ENCODE assay signal across 8 cellular contexts in the genomic region with DNA sequence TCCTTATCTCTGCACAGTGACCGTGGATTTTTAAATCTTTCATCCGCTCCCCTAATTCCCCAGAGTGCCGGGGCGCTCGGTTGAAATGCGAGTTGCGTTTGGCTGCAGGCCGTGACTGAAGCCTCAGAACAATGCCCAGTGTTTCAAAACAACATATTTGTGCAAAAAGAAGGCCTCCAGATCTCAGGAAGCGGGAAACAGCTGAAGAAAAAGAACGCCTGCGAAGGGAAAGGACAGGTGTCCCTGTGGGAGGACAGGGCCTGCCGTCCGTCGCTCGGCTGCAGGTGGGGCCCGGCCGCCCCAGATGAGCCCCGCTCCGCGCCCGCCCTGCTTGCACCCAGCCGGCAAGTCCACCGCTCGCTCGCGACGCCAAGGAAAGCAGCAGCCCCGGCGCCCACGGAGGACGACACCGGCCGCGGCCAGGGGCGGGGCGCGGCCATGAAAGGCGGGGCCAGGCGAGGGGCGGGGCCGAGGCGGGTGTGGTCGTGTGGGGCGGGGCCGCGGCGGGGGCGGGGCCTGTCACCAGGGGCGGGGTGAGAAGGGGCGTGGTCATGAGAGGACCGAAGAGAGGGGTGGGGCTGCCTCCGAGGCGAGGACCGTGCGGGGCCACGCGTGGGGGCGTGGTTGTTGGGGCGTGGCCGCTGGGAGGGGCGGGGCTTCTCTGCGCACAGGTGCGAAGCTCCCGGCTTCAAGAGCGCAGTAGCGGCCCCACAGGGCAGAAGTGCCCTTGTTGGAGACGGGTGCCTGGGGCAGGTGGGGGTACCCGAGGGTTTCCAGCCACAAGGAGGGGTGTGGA. TPM values are rescaled to one million over a fixed set of nuclear protein-coding genes. Genes with fewer than 3 reads are reported as not detected.
A peak's percentile ranks its signal among the peaks of the same experiment; 100 is the strongest.
DNase-seq lines count a peak whose midpoint lies in the region; ATAC-seq and TF ChIP-seq lines count a peak whose summit lies in the region.

No MANE protein-coding gene starts in this region.

- intact Hi-C loops in CD14-positive monocyte (cut with micrococcal nuclease), result no loop called here

- H3K4me2 ChIP-seq in Karpas-422 (ENCODE audit: low read depth, low read length, poor library complexity, severe bottlenecking), result no peak overlapping the region

- H3K36me3 Mint-ChIP-seq in CD14-positive monocyte, result peaks cover 2% of the 10 kb centered on the region in 2 donors
- no peaks in the 10 kb centered on the region for H3K36me3 Mint-ChIP-seq in activated CD4-positive, alpha-beta memory T cell treated with anti-CD3 and anti-CD28 coated beads, Interleukin-2, amount 10 ng/mL, durations not matched to agents 7 days and 5 days (ENCODE audit: low read depth)

- H3K27me3 Mint-ChIP-seq in CD14-positive monocyte (ENCODE audit: low read depth in 3 of 3), result peaks cover 40 to 56% (median 42%) of the 10 kb centered on the region in 3 donors
- peaks cover 17% of the 10 kb centered on the region for H3K27me3 Mint-ChIP-seq in activated CD4-positive, alpha-beta memory T cell treated with anti-CD3 and anti-CD28 coated beads, Interleukin-2, amount 10 ng/mL, durations not matched to agents 7 days and 5 days

- H3K4me3 ChIP-seq in Karpas-422 (ENCODE audit: low read length), result no peak overlapping the region
- peak overlapping the region; percentile 13 to 65 for H3K4me3 ChIP-seq in duodenal mucosa (ENCODE audit: low read depth in 1 of 2, low read length in 2 of 2)

- TF ChIP-seq CTCF in CD14-positive monocyte (IDR thresholded peaks at IDR 0.05), result no peak

- H3K27me3 ChIP-seq in Karpas-422 (ENCODE audit: low read length) (no peaks in the 10 kb centered on the region), duodenal mucosa (ENCODE audit: control insufficient read depth in 1 of 2, insufficient read depth in 2 of 2, low read length in 2 of 2) (peaks cover 6 to 17% of the 10 kb centered on the region in 2 donors)

- no peak overlapping the region for H2AFZ ChIP-seq in Karpas-422 (ENCODE audit: low read length)

- H3K27ac ChIP-seq in Karpas-422 (ENCODE audit: low read length) (no peak overlapping the region), duodenal mucosa (ENCODE audit: low read depth, low read length) (no peak overlapping the region)

- peaks cover 0 to 11% (median 5%) of the 10 kb centered on the region in 7 donors for H3K9me3 Mint-ChIP-seq in CD14-positive monocyte
- no peaks in the 10 kb centered on the region for H3K9me3 Mint-ChIP-seq in activated CD4-positive, alpha-beta memory T cell treated with anti-CD3 and anti-CD28 coated beads, Interleukin-2, amount 10 ng/mL, durations not matched to agents 7 days and 5 days

- POLR2A ChIA-PET in activated CD4-positive, alpha-beta memory T cell treated with anti-CD3 and anti-CD28 coated beads, Interleukin-2, amount 10 ng/mL, durations not matched to agents 7 days and 5 days (lab: Charles Lee), result no interaction called here

- H3K4me1 ChIP-seq in Karpas-422 (ENCODE audit: low read length), result no peaks in the 10 kb centered on the region
- H3K4me1 ChIP-seq in duodenal mucosa (ENCODE audit: control insufficient read depth in 1 of 2, insufficient read depth in 2 of 2, low read length in 2 of 2), result peaks cover 0 to 5% of the 10 kb centered on the region in 2 donors

- DNase-seq in CD14-positive monocyte (ENCODE audit: low spot score) (no peak), Karpas-422 (peak; percentile 44), lung microvascular endothelial cell (ENCODE audit: low read depth in 2 of 2) (peak; percentile 50 to 77)
- DNase-seq in activated CD4-positive, alpha-beta memory T cell treated with anti-CD3 and anti-CD28 coated beads, Interleukin-2, amount 10 ng/mL, durations not matched to agents 7 days and 5 days, result peak; percentile 65
- peak; percentile 31 for DNase-seq in stimulated activated CD8-positive, alpha-beta memory T cell treated with anti-CD3 and anti-CD28 coated beads, Interleukin-12 subunit alpha, Interleukin-12 subunit beta, amount 100 ng/mL, for 4 hours (ENCODE audit: low read depth)

- no peaks in the 10 kb centered on the region for H3K79me2 ChIP-seq in Karpas-422 (ENCODE audit: low read length)

- peaks cover 5% of the 10 kb centered on the region for H3K4me1 Mint-ChIP-seq in CD14-positive monocyte
- peaks cover 3% of the 10 kb centered on the region for H3K4me1 Mint-ChIP-seq in activated CD4-positive, alpha-beta memory T cell treated with anti-CD3 and anti-CD28 coated beads, Interleukin-2, amount 10 ng/mL, durations not matched to agents 7 days and 5 days

- no peaks in the 10 kb centered on the region for H3K9me3 ChIP-seq in Karpas-422 (ENCODE audit: low read length)
- H3K9me3 ChIP-seq in duodenal mucosa (ENCODE audit: control insufficient read depth in 1 of 2, low read length in 2 of 2), result no peaks in the 10 kb centered on the region

- H3K27ac Mint-ChIP-seq in CD14-positive monocyte, result no peak overlapping the region
- no peak overlapping the region for H3K27ac Mint-ChIP-seq in activated CD4-positive, alpha-beta memory T cell treated with anti-CD3 and anti-CD28 coated beads, Interleukin-2, amount 10 ng/mL, durations not matched to agents 7 days and 5 days

- peak overlapping the region; percentile 73 to 95 for H3K4me3 Mint-ChIP-seq in CD14-positive monocyte
- H3K4me3 Mint-ChIP-seq in activated CD4-positive, alpha-beta memory T cell treated with anti-CD3 and anti-CD28 coated beads, Interleukin-2, amount 10 ng/mL, durations not matched to agents 7 days and 5 days, result no peak overlapping the region

- H4K20me1 ChIP-seq in Karpas-422 (ENCODE audit: insufficient read depth, low read depth, low read length), result no peaks in the 10 kb centered on the region

- H3K9ac ChIP-seq in Karpas-422 (ENCODE audit: low read length), result no peak overlapping the region
- H3K9ac ChIP-seq in duodenal mucosa (ENCODE audit: low read depth in 1 of 2, low read length in 2 of 2), result peak overlapping the region in 1 of 2 donors; percentile 33

- CTCF ChIA-PET in activated CD4-positive, alpha-beta memory T cell treated with anti-CD3 and anti-CD28 coated beads, Interleukin-2, amount 10 ng/mL, durations not matched to agents 7 days and 5 days (lab: Charles Lee), result no interaction called here

- H3K36me3 ChIP-seq in Karpas-422 (ENCODE audit: insufficient read depth, low read length), result no peaks in the 10 kb centered on the region
- H3K36me3 ChIP-seq in duodenal mucosa (ENCODE audit: control insufficient read depth in 1 of 2, insufficient read depth in 2 of 2, low read length in 2 of 2), result no peaks in the 10 kb centered on the region

- ATAC-seq in GM18868 (IDR thresholded peaks at IDR 0.05; ENCODE audit: unreplicated experiment) (no peak), HG02884 (IDR thresholded peaks at IDR 0.05; ENCODE audit: unreplicated experiment) (no peak)

- no peaks in the 10 kb centered on the region for H3K9me2 ChIP-seq in Karpas-422 (replicated peaks; ENCODE audit: insufficient read depth, low read length)

RNA-seq across cellular contexts. Expression of a gene that starts 17.6 kb away (rescaled TPM):
- polyA plus RNA-seq in CD14-positive monocyte, result under 1 TPM in 1 of 2 donors, not detected in 1; 0.05 TPM
- not detected in 2 replicates for total RNA-seq in Karpas-422 (2014; rRNA removed; shearing (Covaris generic); ENCODE audit: low replicate concordance)
- under 1 TPM; 0.08 to 0.15 TPM for total RNA-seq in activated CD4-positive, alpha-beta memory T cell treated with anti-CD3 and anti-CD28 coated beads, Interleukin-2, amount 10 ng/mL, durations not matched to agents 7 days and 5 days
- total RNA-seq in lung microvascular endothelial cell, result 37.7 and 113 TPM in 2 replicates

RNA-seq across cellular contexts. Expression of a gene that starts 32.6 kb away (rescaled TPM):
- polyA plus RNA-seq in CD14-positive monocyte, result 10 to 100 TPM; 62.7 to 69.5 TPM
- 79.5 and 152 TPM in 2 replicates for total RNA-seq in Karpas-422 (2014; rRNA removed; shearing (Covaris generic); ENCODE audit: low replicate concordance)
- total RNA-seq in activated CD4-positive, alpha-beta memory T cell treated with anti-CD3 and anti-CD28 coated beads, Interleukin-2, amount 10 ng/mL, durations not matched to agents 7 days and 5 days, result 100 to 1,000 TPM in 1 of 2 experiments, 10 to 100 TPM in 1; 98.8 to 108 TPM
- total RNA-seq in lung microvascular endothelial cell, result 240 and 367 TPM in 2 replicates

Comparison
In these comparisons a context has a peak if more than half of its experiments do, and no peak if none do; other contexts are left out.
1. RNA of a gene that starts 17.6 kb away (total RNA-seq): 37.7 to 113 TPM in lung microvascular endothelial cell; 0.08 to 0.15 TPM in activated CD4-positive, alpha-beta memory T cell treated with anti-CD3 and anti-CD28 coated beads, Interleukin-2, amount 10 ng/mL, durations not matched to agents 7 days and 5 days and not detected in Karpas-422; every median in the first group is over 10 times any median in the second.